20 cellular contexts compared by ENCODE assay signal in genomic region chr18:31566576-31567306, GRCh38. TPM values are rescaled to one million over a fixed set of nuclear protein-coding genes. Genes with fewer than 3 reads are reported as not detected.
A peak's percentile ranks its signal among the peaks of the same experiment; 100 is the strongest.
DNase-seq lines count a peak whose midpoint lies in the region; ATAC-seq, FAIRE-seq and TF ChIP-seq lines count a peak whose summit lies in the region.
"Had no signal": no experiment of that assay in that cellular context is flagged by ENCODE, and none has a peak within 500 bp of the region (broad histone marks: within the 10 kb centered on the region; RNA-seq: fewer than 3 reads in every experiment).

No MANE protein-coding gene starts in this region.

- peaks cover 13% of the 10 kb centered on the region for H3K4me1 ChIP-seq in mucosa of descending colon (ENCODE audit: low read depth)
- H3K4me1 ChIP-seq: SJCRH30 had no signal

- TF ChIP-seq CTCF in bronchial epithelial cell (IDR thresholded peaks at IDR 0.05; ENCODE audit: insufficient read depth, low read length, severe bottlenecking): no peak
- TF ChIP-seq CTCF in mucosa of descending colon (IDR thresholded peaks at IDR 0.05): no peak
- TF ChIP-seq CTCF in retinal pigment epithelial cell (conservative IDR thresholded peaks at IDR 0.05; ENCODE audit: low read depth, low read length): peak; percentile 7
- no peak for TF ChIP-seq CTCF in activated CD8-positive, alpha-beta T cell treated with anti-CD3 and anti-CD28 coated beads for 36 hours (IDR thresholded peaks at IDR 0.05)

- H3K4me3 Mint-ChIP-seq in activated CD8-positive, alpha-beta T cell treated with anti-CD3 and anti-CD28 coated beads for 36 hours: no peak overlapping the region
- H3K4me3 Mint-ChIP-seq: CD14-positive monocyte had no signal

- DNase-seq in NCI-H69 (lab: John Stamatoyannopoulos, UW) (peak; percentile 60), bronchial epithelial cell (ENCODE audit: low read depth) (no peak), mucosa of descending colon (no peak), retinal pigment epithelial cell (ENCODE audit: low read depth) (no peak), HTR-8/SVneo (ENCODE audit: insufficient read length, low spot score) (no peak)
- DNase-seq in activated CD8-positive, alpha-beta T cell treated with anti-CD3 and anti-CD28 coated beads for 36 hours: no peak
- no peak for DNase-seq in activated CD4-positive, CD25-positive, alpha-beta regulatory T cell treated with anti-CD3 and anti-CD28 coated beads, Interleukin-2, amount 50 U/mL, for 72 hours
- DNase-seq: GDM1, GM23248, KG1, MV-4-11, NCI-H1694 treated with DMSO at 0.1 percent for 48 hours, NCI-H2227 treated with DMSO at 0.1 percent for 48 hours, NCI-H510A treated with DMSO at 0.1 percent for 48 hours, NCI-H82, SJCRH30 had no signal

- peak; percentile 64 for FAIRE-seq in bronchial epithelial cell (lab: Jason Lieb, UNC)
- no peak for FAIRE-seq in HTR-8/SVneo (lab: Jason Lieb, UNC)
- FAIRE-seq: GM19239 had no signal

- H3K27me3 ChIP-seq in bronchial epithelial cell (ENCODE audit: control insufficient read depth, insufficient read depth, low read length): no peaks in the 10 kb centered on the region
- H3K27me3 ChIP-seq: SJCRH30 had no signal

- ATAC-seq in mucosa of descending colon (peak; percentile 63), HG03095 (IDR thresholded peaks at IDR 0.05; ENCODE audit: unreplicated experiment) (no peak)
- no peak for ATAC-seq in activated CD8-positive, alpha-beta T cell treated with anti-CD3 and anti-CD28 coated beads for 36 hours
- ATAC-seq: Panc1 had no signal

- POLR2A ChIA-PET in activated CD8-positive, alpha-beta T cell treated with anti-CD3 and anti-CD28 coated beads for 36 hours (lab: Charles Lee): no interaction called here

- H3K27ac Mint-ChIP-seq in activated CD8-positive, alpha-beta T cell treated with anti-CD3 and anti-CD28 coated beads for 36 hours: no peak overlapping the region

- intact Hi-C loops in mucosa of descending colon (cut with DNase I, micrococcal nuclease): no loop called here
- intact Hi-C loops in activated CD8-positive, alpha-beta T cell treated with anti-CD3 and anti-CD28 coated beads for 36 hours (cut with micrococcal nuclease): no loop called here

- H3K9me3 ChIP-seq in mucosa of descending colon: no peaks in the 10 kb centered on the region
- H3K9me3 ChIP-seq: SJCRH30 had no signal

- H3K27me3 Mint-ChIP-seq in activated CD8-positive, alpha-beta T cell treated with anti-CD3 and anti-CD28 coated beads for 36 hours: peaks cover 3% of the 10 kb centered on the region

- no peaks in the 10 kb centered on the region for H3K9me3 Mint-ChIP-seq in activated CD8-positive, alpha-beta T cell treated with anti-CD3 and anti-CD28 coated beads for 36 hours
- H3K9me3 Mint-ChIP-seq: CD14-positive monocyte had no signal

- H3K36me3 ChIP-seq in bronchial epithelial cell (ENCODE audit: control insufficient read depth, insufficient read depth, low read length) (no peaks in the 10 kb centered on the region), mucosa of descending colon (ENCODE audit: low read depth) (no peaks in the 10 kb centered on the region)
- H3K36me3 ChIP-seq: SJCRH30 had no signal

- no peaks in the 10 kb centered on the region for H3K4me1 Mint-ChIP-seq in activated CD8-positive, alpha-beta T cell treated with anti-CD3 and anti-CD28 coated beads for 36 hours (ENCODE audit: low read depth)
- H3K4me1 Mint-ChIP-seq: CD14-positive monocyte had no signal

- CTCF ChIA-PET in activated CD8-positive, alpha-beta T cell treated with anti-CD3 and anti-CD28 coated beads for 36 hours (lab: Charles Lee): no interaction called here

- H3K36me3 Mint-ChIP-seq in activated CD8-positive, alpha-beta T cell treated with anti-CD3 and anti-CD28 coated beads for 36 hours (ENCODE audit: low read depth): no peaks in the 10 kb centered on the region
- H3K36me3 Mint-ChIP-seq: CD14-positive monocyte had no signal

- H3K4me3 ChIP-seq in bronchial epithelial cell (ENCODE audit: low read depth, low read length) (no peak overlapping the region), mucosa of descending colon (no peak overlapping the region), retinal pigment epithelial cell (ENCODE audit: low read length) (no peak overlapping the region)
- H3K4me3 ChIP-seq: GM23248, SJCRH30 had no signal

RNA-seq across cellular contexts. Expression of gene TTR, which starts 24.9 kb away (rescaled TPM):
- total RNA-seq in bronchial epithelial cell: not detected in 2 replicates
- total RNA-seq in mucosa of descending colon: 1 to 10 TPM in 1 of 3 donors, under 1 TPM in 1, not detected in 1; 0.51 to 2.1 TPM
- not detected for total RNA-seq in activated CD8-positive, alpha-beta T cell treated with anti-CD3 and anti-CD28 coated beads for 36 hours
- total RNA-seq: GM23248, SJCRH30 had no signal
